In genomic region chr14:60206837-60207533, GRCh38 we compare ENCODE assay signal across 17 cellular contexts. TPM values are rescaled to one million over a fixed set of nuclear protein-coding genes. Genes with fewer than 3 reads are reported as not detected.
DNase-seq lines count a peak whose midpoint lies in the region; ATAC-seq and TF ChIP-seq lines count a peak whose summit lies in the region.
"Had no signal": no experiment of that assay in that cellular context is flagged by ENCODE, and none has a peak within 500 bp of the region (broad histone marks: within the 10 kb centered on the region; RNA-seq: fewer than 3 reads in every experiment).

No MANE protein-coding gene starts in this region.

- H3K4me1 Mint-ChIP-seq in osteocyte (ENCODE audit: unreplicated experiment) = no peaks in the 10 kb centered on the region

- H3K36me3 Mint-ChIP-seq in osteocyte (ENCODE audit: unreplicated experiment) = no peaks in the 10 kb centered on the region

- H3K9me3 ChIP-seq in right atrium auricular region = no peaks in the 10 kb centered on the region
- H3K9me3 ChIP-seq: SK-N-SH had no signal

- H3K27me3 ChIP-seq in right atrium auricular region = no peaks in the 10 kb centered on the region

- H3K27ac Mint-ChIP-seq in osteocyte (ENCODE audit: unreplicated experiment) = no peak overlapping the region
- H3K27ac Mint-ChIP-seq: activated T-helper 2 cell treated with anti-CD3 and anti-CD28 coated beads, Interferon-gamma antibody, Interleukin-2, Interleukin-4, amounts not matched to agents 10 μg/mL and 5 μg/mL and 100 μg/mL, durations not matched to agents 14 hours and 24 hours and 36 hours; H9 had no signal

- H3K4me3 ChIP-seq in right atrium auricular region = no peak overlapping the region

- TF ChIP-seq CTCF in osteocyte (IDR thresholded peaks at IDR 0.05) (no peak), right atrium auricular region (IDR thresholded peaks at IDR 0.05) (no peak)

- H3K27ac ChIP-seq in right atrium auricular region = no peak overlapping the region

- H3K4me1 ChIP-seq in right atrium auricular region = peaks cover 0 to 6% of the 10 kb centered on the region in 2 donors

- no peaks in the 10 kb centered on the region for H3K36me3 ChIP-seq in right atrium auricular region

- H3K4me3 Mint-ChIP-seq in osteocyte (ENCODE audit: unreplicated experiment) = no peak overlapping the region
- H3K4me3 Mint-ChIP-seq: H9 had no signal

- no peaks in the 10 kb centered on the region for H3K9me3 Mint-ChIP-seq in osteocyte (ENCODE audit: unreplicated experiment)
- H3K9me3 Mint-ChIP-seq: activated T-helper 2 cell treated with anti-CD3 and anti-CD28 coated beads, Interferon-gamma antibody, Interleukin-2, Interleukin-4, amounts not matched to agents 10 μg/mL and 5 μg/mL and 100 μg/mL, durations not matched to agents 14 hours and 24 hours and 36 hours; H9 had no signal

- peak; percentile 43 for DNase-seq in NOMO-1 treated with DMSO at 0.1 percent for 48 hours (lab: John Stamatoyannopoulos, UW; ENCODE audit: unreplicated experiment)
- DNase-seq in osteocyte (ENCODE audit: extremely low spot score, unreplicated experiment) = no peak
- no peak for DNase-seq in right atrium auricular region (ENCODE audit: low spot score)
- DNase-seq in H4 (ENCODE audit: low spot score) = no peak
- no peak for DNase-seq in cerebellar cortex (ENCODE audit: low spot score)
- DNase-seq: activated CD4-positive, CD25-positive, alpha-beta regulatory T cell treated with anti-CD3 and anti-CD28 coated beads, Interleukin-2, amount 50 U/mL, for 72 hours; effector memory CD4-positive, alpha-beta T cell; H9; kidney glomerular epithelial cell; NCI-H1417 treated with DMSO at 0.1 percent for 48 hours; NCI-H748 treated with DMSO at 0.1 percent for 48 hours; right cardiac atrium; SK-N-SH had no signal

- peaks cover 39% of the 10 kb centered on the region for H3K27me3 Mint-ChIP-seq in osteocyte (ENCODE audit: unreplicated experiment)

- ATAC-seq in GM18502 (IDR thresholded peaks at IDR 0.05; ENCODE audit: poor library complexity, unreplicated experiment) = peak; percentile 34
- peak; percentile 32 for ATAC-seq in GM19351 (IDR thresholded peaks at IDR 0.05; ENCODE audit: unreplicated experiment)
- peak; percentile 39 for ATAC-seq in HG02973 (IDR thresholded peaks at IDR 0.05; ENCODE audit: unreplicated experiment)
- ATAC-seq: right cardiac atrium had no signal

RNA-seq across cellular contexts. Expression of gene DHRS7, which starts 41.8 kb away (rescaled TPM):
- 45.5 and 49.1 TPM in 2 replicates for total RNA-seq in osteocyte
- total RNA-seq in right atrium auricular region = 10 to 100 TPM; 57.6 to 71.8 TPM
- 61.9 and 79.6 TPM in 2 replicates for total RNA-seq in H4 (2014; rRNA removed; shearing (Covaris generic))

RNA-seq across cellular contexts. Expression of gene PPM1A, which starts 42.0 kb away (rescaled TPM):
- 44.5 and 45.2 TPM in 2 replicates for total RNA-seq in osteocyte
- total RNA-seq in right atrium auricular region = 10 to 100 TPM; 37.0 to 42.4 TPM
- 22.1 and 24.9 TPM in 2 replicates for total RNA-seq in H4 (2014; rRNA removed; shearing (Covaris generic))
